18 cellular contexts compared by ENCODE assay signal in the genomic region with DNA sequence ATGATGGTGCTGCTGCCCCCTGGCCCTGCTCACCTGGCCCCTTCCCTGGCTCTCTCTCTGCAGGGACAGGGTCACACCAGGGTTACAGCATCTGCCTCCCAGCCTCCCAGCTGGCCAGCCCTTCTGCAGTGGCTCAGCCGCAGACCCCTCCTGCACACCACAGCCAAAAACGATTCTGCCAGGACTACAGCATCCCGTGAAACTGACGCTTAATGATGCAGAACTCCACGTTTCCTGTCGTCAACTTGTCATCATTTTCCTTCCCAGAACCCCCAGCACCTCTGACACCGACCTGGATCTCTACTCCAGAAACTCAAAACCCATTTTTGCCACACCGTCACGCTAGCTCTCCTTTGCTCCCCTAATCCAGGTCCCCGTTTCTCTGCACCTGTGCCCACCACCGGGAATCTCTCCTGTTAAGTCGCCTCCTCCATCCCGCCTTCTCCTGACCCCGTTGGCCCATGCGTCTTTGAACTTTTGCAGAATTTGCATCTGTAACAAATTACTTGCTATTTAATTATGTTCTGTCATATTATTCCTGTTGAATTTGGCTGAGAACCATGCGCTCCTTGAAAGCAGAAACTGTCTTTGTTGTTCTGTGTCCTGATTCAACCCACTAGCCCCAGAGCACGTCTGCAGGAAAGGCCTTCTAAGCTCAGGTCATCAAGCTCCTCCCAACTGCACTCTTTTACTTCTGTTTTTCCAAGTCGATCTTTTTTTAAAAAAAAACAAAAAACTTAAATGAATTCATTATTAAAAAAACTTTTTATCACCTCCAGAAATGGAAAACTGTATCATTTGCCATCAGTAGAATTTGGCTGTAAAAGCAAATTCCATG.
A peak's percentile ranks its signal among the peaks of the same experiment; 100 is the strongest.
DNase-seq lines count a peak whose midpoint lies in the region; ATAC-seq, FAIRE-seq and TF ChIP-seq lines count a peak whose summit lies in the region.
"Had no signal": no experiment of that assay in that cellular context is flagged by ENCODE, and none has a peak within 500 bp of the region (broad histone marks: within the 10 kb centered on the region; RNA-seq: fewer than 3 reads in every experiment).

No MANE protein-coding gene starts in this region.

- FAIRE-seq in endometrium (lab: Jason Lieb, UNC) = peak; percentile 48
- FAIRE-seq: D721Med had no signal

- intact Hi-C loops in activated CD8-positive, alpha-beta T cell treated with anti-CD3 and anti-CD28 coated beads for 36 hours (cut with micrococcal nuclease) = no loop called here

- ATAC-seq in activated CD8-positive, alpha-beta T cell treated with anti-CD3 and anti-CD28 coated beads, Interleukin-2, amount 10 ng/mL, durations not matched to agents 7 days and 5 days = no peak
- ATAC-seq in activated CD8-positive, alpha-beta T cell treated with anti-CD3 and anti-CD28 coated beads for 36 hours = no peak
- no peak for ATAC-seq in GM21390 (IDR thresholded peaks at IDR 0.05; ENCODE audit: unreplicated experiment)
- ATAC-seq: Panc1 had no signal

- H3K4me3 Mint-ChIP-seq in activated CD8-positive, alpha-beta T cell treated with anti-CD3 and anti-CD28 coated beads, Interleukin-2, amount 10 ng/mL, durations not matched to agents 7 days and 5 days = no peak overlapping the region
- no peak overlapping the region for H3K4me3 Mint-ChIP-seq in activated CD8-positive, alpha-beta T cell treated with anti-CD3 and anti-CD28 coated beads for 36 hours
- no peak overlapping the region for H3K4me3 Mint-ChIP-seq in mesothelial cell of epicardium
- H3K4me3 Mint-ChIP-seq in type B pancreatic cell = peak overlapping the region; percentile 40
- H3K4me3 Mint-ChIP-seq: CD4-positive, alpha-beta T cell had no signal

- TF ChIP-seq CTCF in activated CD8-positive, alpha-beta T cell treated with anti-CD3 and anti-CD28 coated beads for 36 hours (IDR thresholded peaks at IDR 0.05) = no peak
- TF ChIP-seq CTCF in mesothelial cell of epicardium (IDR thresholded peaks at IDR 0.05; ENCODE audit: unreplicated experiment) (no peak), type B pancreatic cell (conservative IDR thresholded peaks at IDR 0.05) (no peak)

- H3K27ac Mint-ChIP-seq in activated CD8-positive, alpha-beta T cell treated with anti-CD3 and anti-CD28 coated beads, Interleukin-2, amount 10 ng/mL, durations not matched to agents 7 days and 5 days = no peak overlapping the region
- H3K27ac Mint-ChIP-seq in activated CD8-positive, alpha-beta T cell treated with anti-CD3 and anti-CD28 coated beads for 36 hours = no peak overlapping the region
- H3K27ac Mint-ChIP-seq in mesothelial cell of epicardium (peak overlapping the region; percentile 61), type B pancreatic cell (no peak overlapping the region)
- H3K27ac Mint-ChIP-seq: CD4-positive, alpha-beta T cell had no signal

- no peaks in the 10 kb centered on the region for H3K9me3 Mint-ChIP-seq in activated CD8-positive, alpha-beta T cell treated with anti-CD3 and anti-CD28 coated beads, Interleukin-2, amount 10 ng/mL, durations not matched to agents 7 days and 5 days (ENCODE audit: insufficient read depth)
- H3K9me3 Mint-ChIP-seq in activated CD8-positive, alpha-beta T cell treated with anti-CD3 and anti-CD28 coated beads for 36 hours = no peaks in the 10 kb centered on the region
- H3K9me3 Mint-ChIP-seq in mesothelial cell of epicardium (no peaks in the 10 kb centered on the region), type B pancreatic cell (no peaks in the 10 kb centered on the region)
- H3K9me3 Mint-ChIP-seq: CD4-positive, alpha-beta T cell had no signal

- peaks cover 4% of the 10 kb centered on the region for H3K27me3 Mint-ChIP-seq in activated CD8-positive, alpha-beta T cell treated with anti-CD3 and anti-CD28 coated beads, Interleukin-2, amount 10 ng/mL, durations not matched to agents 7 days and 5 days (ENCODE audit: low read depth)
- peaks cover 4% of the 10 kb centered on the region for H3K27me3 Mint-ChIP-seq in activated CD8-positive, alpha-beta T cell treated with anti-CD3 and anti-CD28 coated beads for 36 hours
- H3K27me3 Mint-ChIP-seq in mesothelial cell of epicardium (ENCODE audit: low read depth) (no peaks in the 10 kb centered on the region), type B pancreatic cell (no peaks in the 10 kb centered on the region)

- no peaks in the 10 kb centered on the region for H3K4me1 Mint-ChIP-seq in activated CD8-positive, alpha-beta T cell treated with anti-CD3 and anti-CD28 coated beads, Interleukin-2, amount 10 ng/mL, durations not matched to agents 7 days and 5 days (ENCODE audit: low read depth)
- no peaks in the 10 kb centered on the region for H3K4me1 Mint-ChIP-seq in activated CD8-positive, alpha-beta T cell treated with anti-CD3 and anti-CD28 coated beads for 36 hours (ENCODE audit: low read depth)
- H3K4me1 Mint-ChIP-seq in mesothelial cell of epicardium (peaks cover 29% of the 10 kb centered on the region), type B pancreatic cell (ENCODE audit: unreplicated experiment) (peaks cover 26% of the 10 kb centered on the region)

- CTCF ChIA-PET in activated CD8-positive, alpha-beta T cell treated with anti-CD3 and anti-CD28 coated beads, Interleukin-2, amount 10 ng/mL, durations not matched to agents 7 days and 5 days (lab: Charles Lee) = no interaction called here
- CTCF ChIA-PET in activated CD8-positive, alpha-beta T cell treated with anti-CD3 and anti-CD28 coated beads for 36 hours (lab: Charles Lee) = no interaction called here

- no peaks in the 10 kb centered on the region for H3K36me3 Mint-ChIP-seq in activated CD8-positive, alpha-beta T cell treated with anti-CD3 and anti-CD28 coated beads, Interleukin-2, amount 10 ng/mL, durations not matched to agents 7 days and 5 days (ENCODE audit: low read depth)
- no peaks in the 10 kb centered on the region for H3K36me3 Mint-ChIP-seq in activated CD8-positive, alpha-beta T cell treated with anti-CD3 and anti-CD28 coated beads for 36 hours (ENCODE audit: low read depth)
- H3K36me3 Mint-ChIP-seq in mesothelial cell of epicardium (no peaks in the 10 kb centered on the region), type B pancreatic cell (no peaks in the 10 kb centered on the region)

- POLR2A ChIA-PET in activated CD8-positive, alpha-beta T cell treated with anti-CD3 and anti-CD28 coated beads, Interleukin-2, amount 10 ng/mL, durations not matched to agents 7 days and 5 days (lab: Charles Lee) = no interaction called here
- POLR2A ChIA-PET in activated CD8-positive, alpha-beta T cell treated with anti-CD3 and anti-CD28 coated beads for 36 hours (lab: Charles Lee) = no interaction called here

- DNase-seq in activated CD8-positive, alpha-beta T cell treated with anti-CD3 and anti-CD28 coated beads, Interleukin-2, amount 10 ng/mL, durations not matched to agents 7 days and 5 days = peak; percentile 6
- DNase-seq in activated CD8-positive, alpha-beta T cell treated with anti-CD3 and anti-CD28 coated beads for 36 hours = no peak
- DNase-seq in mesothelial cell of epicardium (ENCODE audit: low spot score in 2 of 2, unreplicated experiment in 2 of 2) = no peak
- no peak for DNase-seq in type B pancreatic cell (ENCODE audit: extremely low spot score, unreplicated experiment)
- DNase-seq in NCI-H128 (lab: John Stamatoyannopoulos, UW; ENCODE audit: unreplicated experiment) = no peak
- no peak for DNase-seq in stimulated activated CD4-positive, alpha-beta T cell treated with anti-CD3 and anti-CD28 coated beads, Interleukin-2, amount 100 ng/mL, for 24 hours
- DNase-seq: CD4-positive, alpha-beta T cell; H7; KBM-7; NCI-H1105 treated with DMSO at 0.1 percent for 48 hours; NCI-H2029; NCI-H2227 treated with DMSO at 0.1 percent for 48 hours; NCI-H526 treated with DMSO at 0.1 percent for 48 hours; SHP77 treated with DMSO at 0.1 percent for 48 hours had no signal
